13 cellular contexts compared by ENCODE assay signal in genomic region chr7:37411444-37412034, GRCh38. TPM values are rescaled to one million over a fixed set of nuclear protein-coding genes. Genes with fewer than 3 reads are reported as not detected.
DNase-seq lines count a peak whose midpoint lies in the region; ATAC-seq and TF ChIP-seq lines count a peak whose summit lies in the region.
"Had no signal": no experiment of that assay in that cellular context is flagged by ENCODE, and none has a peak within 500 bp of the region (broad histone marks: within the 10 kb centered on the region; RNA-seq: fewer than 3 reads in every experiment).

No MANE protein-coding gene starts in this region.

- intact Hi-C loops in activated T-helper 2 cell treated with anti-CD3 and anti-CD28 coated beads, Interferon-gamma antibody, Interleukin-2, Interleukin-4, amounts not matched to agents 10 μg/mL and 5 μg/mL and 100 μg/mL, durations not matched to agents 14 hours and 24 hours and 36 hours (cut with micrococcal nuclease), result loop anchor here (2.0 kb wide), 2 partner anchors 29 to 47 kb away; no protein-coding TSS in a partner anchor
- intact Hi-C loops in spleen (cut with DNase I; ENCODE audit: low total_unique reads) (no loop called here), Caco-2 (cut with micrococcal nuclease; ENCODE audit: unreplicated experiment) (no loop called here)

- H3K4me1 ChIP-seq in spleen, result peaks cover 42 to 80% (median 53%) of the 10 kb centered on the region in 6 donors
- H3K4me1 ChIP-seq in Caco-2, result no peaks in the 10 kb centered on the region

- H3K27me3 Mint-ChIP-seq in activated CD8-positive, alpha-beta memory T cell treated with anti-CD3 and anti-CD28 coated beads, Interleukin-2, amount 10 ng/mL, durations not matched to agents 7 days and 5 days, result no peaks in the 10 kb centered on the region
- H3K27me3 Mint-ChIP-seq in activated T-helper 2 cell treated with anti-CD3 and anti-CD28 coated beads, Interferon-gamma antibody, Interleukin-2, Interleukin-4, amounts not matched to agents 10 μg/mL and 5 μg/mL and 100 μg/mL, durations not matched to agents 14 hours and 24 hours and 36 hours (ENCODE audit: low read depth), result no peaks in the 10 kb centered on the region
- peaks cover 10% of the 10 kb centered on the region for H3K27me3 Mint-ChIP-seq in Caco-2 (ENCODE audit: insufficient read depth, unreplicated experiment)

- DNase-seq in activated CD8-positive, alpha-beta memory T cell treated with anti-CD3 and anti-CD28 coated beads, Interleukin-2, amount 10 ng/mL, durations not matched to agents 7 days and 5 days, result no peak
- DNase-seq in activated CD8-positive, alpha-beta memory T cell treated with anti-CD3 and anti-CD28 coated beads for 24 hours, result no peak
- DNase-seq in activated T-helper 2 cell treated with anti-CD3 and anti-CD28 coated beads, Interferon-gamma antibody, Interleukin-2, Interleukin-4, amounts not matched to agents 10 μg/mL and 5 μg/mL and 100 μg/mL, durations not matched to agents 14 hours and 24 hours and 36 hours (ENCODE audit: low spot score), result no peak
- DNase-seq in spleen (no peak), AML-193 (lab: John Stamatoyannopoulos, UW) (no peak), Caco-2 (no peak), T1000 (lab: John Stamatoyannopoulos, UW) (no peak)
- DNase-seq in stimulated activated naive CD8-positive, alpha-beta T cell treated with anti-CD3 and anti-CD28 coated beads, Interleukin-15, Interleukin-2, amounts not matched to agents 100 U/mL and 50 U/mL, for 24 hours, result peak; percentile 60
- DNase-seq: islet precursor cell, NCI-H2227 treated with DMSO at 0.1 percent for 48 hours, posterior cingulate gyrus, trophoblast cell had no signal

- H3K36me3 Mint-ChIP-seq in activated CD8-positive, alpha-beta memory T cell treated with anti-CD3 and anti-CD28 coated beads, Interleukin-2, amount 10 ng/mL, durations not matched to agents 7 days and 5 days, result peaks cover 11% of the 10 kb centered on the region
- peaks cover 15% of the 10 kb centered on the region for H3K36me3 Mint-ChIP-seq in activated T-helper 2 cell treated with anti-CD3 and anti-CD28 coated beads, Interferon-gamma antibody, Interleukin-2, Interleukin-4, amounts not matched to agents 10 μg/mL and 5 μg/mL and 100 μg/mL, durations not matched to agents 14 hours and 24 hours and 36 hours (ENCODE audit: low read depth)
- no peaks in the 10 kb centered on the region for H3K36me3 Mint-ChIP-seq in Caco-2 (ENCODE audit: insufficient read depth, unreplicated experiment)

- CTCF ChIA-PET in activated CD8-positive, alpha-beta memory T cell treated with anti-CD3 and anti-CD28 coated beads, Interleukin-2, amount 10 ng/mL, durations not matched to agents 7 days and 5 days (lab: Charles Lee), result interaction anchor here (1.3 to 1.7 kb wide), 3 partner anchors 37 to 58 kb away, joined by 3 to 5 read pairs (median 4); partner anchors contain the start of gene ELMO1
- CTCF ChIA-PET in Caco-2 (lab: Charles Lee), result no interaction called here

- peaks cover 0 to 8% (median 0%) of the 10 kb centered on the region in 8 donors for H3K9me3 ChIP-seq in spleen
- H3K9me3 ChIP-seq in Caco-2, result no peaks in the 10 kb centered on the region
- H3K9me3 ChIP-seq: A549 had no signal

- no peak for TF ChIP-seq POLR2A in spleen (IDR thresholded peaks at IDR 0.05)

- H3K9me3 Mint-ChIP-seq in activated CD8-positive, alpha-beta memory T cell treated with anti-CD3 and anti-CD28 coated beads, Interleukin-2, amount 10 ng/mL, durations not matched to agents 7 days and 5 days (ENCODE audit: low read depth), result peaks cover 4% of the 10 kb centered on the region
- H3K9me3 Mint-ChIP-seq in activated T-helper 2 cell treated with anti-CD3 and anti-CD28 coated beads, Interferon-gamma antibody, Interleukin-2, Interleukin-4, amounts not matched to agents 10 μg/mL and 5 μg/mL and 100 μg/mL, durations not matched to agents 14 hours and 24 hours and 36 hours, result peaks cover 12% of the 10 kb centered on the region
- H3K9me3 Mint-ChIP-seq in Caco-2 (ENCODE audit: unreplicated experiment), result no peaks in the 10 kb centered on the region

- POLR2A ChIA-PET in Caco-2 (lab: Charles Lee), result no interaction called here

- H3K27me3 ChIP-seq in spleen (replicated peaks in 1 of 7) (no peaks in the 10 kb centered on the region), Caco-2 (replicated peaks; ENCODE audit: control insufficient read depth, insufficient read depth, low read length) (no peaks in the 10 kb centered on the region)

- BruUV-seq in Caco-2 (replicated peaks; lab: Mats Ljungman, UMichigan), result no TSS peak

- no peak for ATAC-seq in activated CD8-positive, alpha-beta memory T cell treated with anti-CD3 and anti-CD28 coated beads, Interleukin-2, amount 10 ng/mL, durations not matched to agents 7 days and 5 days
- peak; percentile 59 for ATAC-seq in stimulated activated naive CD8-positive, alpha-beta T cell treated with anti-CD3 and anti-CD28 coated beads, Interleukin-15, Interleukin-2, amounts not matched to agents 100 U/mL and 50 U/mL, for 24 hours
- ATAC-seq: A549 had no signal

- TF ChIP-seq CTCF in spleen (IDR thresholded peaks at IDR 0.05 in 8 of 11, conservative IDR thresholded peaks at IDR 0.05 in 3 of 11) (no peak), Caco-2 (IDR thresholded peaks at IDR 0.05; ENCODE audit: insufficient read depth in 1 of 2, low read depth in 1 of 2, low read length in 1 of 2, severe bottlenecking in 1 of 2, unreplicated experiment in 1 of 2) (no peak)

- peak overlapping the region; percentile 4 for H3K27ac Mint-ChIP-seq in activated CD8-positive, alpha-beta memory T cell treated with anti-CD3 and anti-CD28 coated beads, Interleukin-2, amount 10 ng/mL, durations not matched to agents 7 days and 5 days
- peak overlapping the region; percentile 67 for H3K27ac Mint-ChIP-seq in activated T-helper 2 cell treated with anti-CD3 and anti-CD28 coated beads, Interferon-gamma antibody, Interleukin-2, Interleukin-4, amounts not matched to agents 10 μg/mL and 5 μg/mL and 100 μg/mL, durations not matched to agents 14 hours and 24 hours and 36 hours
- no peak overlapping the region for H3K27ac Mint-ChIP-seq in Caco-2 (ENCODE audit: unreplicated experiment)

- peaks cover 36% of the 10 kb centered on the region for H3K4me1 Mint-ChIP-seq in activated CD8-positive, alpha-beta memory T cell treated with anti-CD3 and anti-CD28 coated beads, Interleukin-2, amount 10 ng/mL, durations not matched to agents 7 days and 5 days
- H3K4me1 Mint-ChIP-seq in activated T-helper 2 cell treated with anti-CD3 and anti-CD28 coated beads, Interferon-gamma antibody, Interleukin-2, Interleukin-4, amounts not matched to agents 10 μg/mL and 5 μg/mL and 100 μg/mL, durations not matched to agents 14 hours and 24 hours and 36 hours (ENCODE audit: low read depth), result peaks cover 46% of the 10 kb centered on the region
- H3K4me1 Mint-ChIP-seq in Caco-2 (ENCODE audit: low read depth, unreplicated experiment), result no peaks in the 10 kb centered on the region

- H3K27ac ChIP-seq in spleen, result peak overlapping the region; percentile 9 to 85 (median 67)
- H3K27ac ChIP-seq: A549 had no signal

- WGBS in spleen, 5 donors, result 69 to 82% (median 76%) methylated on average over 4 of the region's 4 CpGs

- no peak overlapping the region for H3K4me3 Mint-ChIP-seq in activated CD8-positive, alpha-beta memory T cell treated with anti-CD3 and anti-CD28 coated beads, Interleukin-2, amount 10 ng/mL, durations not matched to agents 7 days and 5 days
- peak overlapping the region; percentile 13 for H3K4me3 Mint-ChIP-seq in activated T-helper 2 cell treated with anti-CD3 and anti-CD28 coated beads, Interferon-gamma antibody, Interleukin-2, Interleukin-4, amounts not matched to agents 10 μg/mL and 5 μg/mL and 100 μg/mL, durations not matched to agents 14 hours and 24 hours and 36 hours (ENCODE audit: low read depth)
- no peak overlapping the region for H3K4me3 Mint-ChIP-seq in Caco-2 (ENCODE audit: unreplicated experiment)

- H3K36me3 ChIP-seq in spleen, result peaks cover 0 to 6% (median 0%) of the 10 kb centered on the region in 6 donors
- H3K36me3 ChIP-seq in Caco-2 (ENCODE audit: control insufficient read depth, insufficient read depth, low read length), result no peaks in the 10 kb centered on the region

- H3K4me3 ChIP-seq in spleen (no peak overlapping the region), Caco-2 (ENCODE audit: low read depth, low read length) (no peak overlapping the region)
- H3K4me3 ChIP-seq: A549 had no signal

RNA-seq across cellular contexts. Expression of gene ELMO1, which starts 37.1 kb away (rescaled TPM):
- total RNA-seq in activated CD8-positive, alpha-beta memory T cell treated with anti-CD3 and anti-CD28 coated beads, Interleukin-2, amount 10 ng/mL, durations not matched to agents 7 days and 5 days, result 100 to 1,000 TPM; 101 TPM
- 112 and 117 TPM in 2 replicates for total RNA-seq in activated T-helper 2 cell treated with anti-CD3 and anti-CD28 coated beads, Interferon-gamma antibody, Interleukin-2, Interleukin-4, amounts not matched to agents 10 μg/mL and 5 μg/mL and 100 μg/mL, durations not matched to agents 14 hours and 24 hours and 36 hours
- total RNA-seq in spleen, result 100 to 1,000 TPM; 137 to 494 (median 229) TPM
- 10 to 100 TPM; 26.0 to 39.4 (median 26.5) TPM for polyA plus RNA-seq in spleen
- 0.14 and 1.1 TPM in 2 replicates for total RNA-seq in Caco-2 (2022)

Comparison
In these comparisons a context has a peak if more than half of its experiments do, and no peak if none do; other contexts are left out.
1. RNA of gene ELMO1, which starts 37.1 kb away (total RNA-seq): 137 to 494 TPM in spleen, 112 to 117 TPM in activated T-helper 2 cell treated with anti-CD3 and anti-CD28 coated beads, Interferon-gamma antibody, Interleukin-2, Interleukin-4, amounts not matched to agents 10 μg/mL and 5 μg/mL and 100 μg/mL, durations not matched to agents 14 hours and 24 hours and 36 hours and 101 TPM in activated CD8-positive, alpha-beta memory T cell treated with anti-CD3 and anti-CD28 coated beads, Interleukin-2, amount 10 ng/mL, durations not matched to agents 7 days and 5 days; 0.14 to 1.1 TPM in Caco-2; every median in the first group is over 10 times any median in the second.